Comparison of ENCODE assay signal across 22 cellular contexts in genomic region chr15:67495585-67495984, GRCh38. TPM values are rescaled to one million over a fixed set of nuclear protein-coding genes. Genes with fewer than 3 reads are reported as not detected.
DNase-seq lines count a peak whose midpoint lies in the region; ATAC-seq, FAIRE-seq and TF ChIP-seq lines count a peak whose summit lies in the region.
"Had no signal": no experiment of that assay in that cellular context is flagged by ENCODE, and none has a peak within 500 bp of the region (broad histone marks: within the 10 kb centered on the region; RNA-seq: fewer than 3 reads in every experiment).

No MANE protein-coding gene starts in this region.

- no TSS peak for BruUV-seq in GM12878 (replicated peaks; lab: Mats Ljungman, UMichigan)

- H3K36me3 ChIP-seq in GM12878 (ENCODE audit: control insufficient read depth in 2 of 2, insufficient read depth in 2 of 2, low read length in 1 of 2) = no peaks in the 10 kb centered on the region
- H3K36me3 ChIP-seq: BE2C; BLaER1 treated with 17β-estradiol and CSF1 and Interleukin-3, amounts not matched to agents 10 nM and 100 nM; HAP-1 had no signal

- RAD21 ChIA-PET in GM12878 (lab: Charles Lee; ENCODE audit: unreplicated experiment) = no interaction called here

- no peak for DNase-seq in activated T-cell treated with anti-CD3 and anti-CD28 coated beads, Interleukin-2, amount 50 U/mL, for 72 hours
- no peak for DNase-seq in activated T-cell treated with anti-CD3 and anti-CD28 coated beads, Interleukin-2, amount 50 U/mL, for 1 hour
- DNase-seq in GM12865 (ENCODE audit: low read depth) = peak; percentile 5
- DNase-seq in GM12878 (ENCODE audit: low read depth, low spot score) = no peak
- DNase-seq in stimulated activated effector memory CD8-positive, alpha-beta T cell treated with anti-CD3 and anti-CD28 coated beads, Interleukin-12 subunit alpha, Interleukin-12 subunit beta, amount 100 ng/mL, for 72 hours (ENCODE audit: low spot score in 2 of 2) = no peak
- no peak for DNase-seq in NK-92 treated with Interleukin-12 subunit alpha and Interleukin-12 subunit beta, amount 100 ng/mL, for 24 hours (lab: John Stamatoyannopoulos, UW)
- DNase-seq in Right ventricle myocardium superior = no peak
- DNase-seq in NCI-H128 (lab: John Stamatoyannopoulos, UW; ENCODE audit: unreplicated experiment) = no peak
- DNase-seq: AML-193; BE2C; Calu3; CD4-positive, alpha-beta T cell; COR-L47; DND-41; GOT3; HFFc6 had no signal

- H3K4me1 ChIP-seq in GM12878 (ENCODE audit: control insufficient read depth, insufficient read depth, low read length) = 0 out of 2 replicates have a peak, but pooled peaks cover 3% of the 10 kb centered on the region
- H3K4me1 ChIP-seq: BE2C; BLaER1 treated with 17β-estradiol and CSF1 and Interleukin-3, amounts not matched to agents 10 nM and 100 nM; HAP-1 had no signal

- H3K27me3 Mint-ChIP-seq in activated T-cell treated with anti-CD3 and anti-CD28 coated beads, Interleukin-2, amount 50 U/mL, for 72 hours (ENCODE audit: low read depth) = no peaks in the 10 kb centered on the region
- H3K27me3 Mint-ChIP-seq: CD4-positive, alpha-beta T cell had no signal

- no peak for TF ChIP-seq EP300 in GM12878 (IDR thresholded peaks at IDR 0.05; ENCODE audit: borderline replicate concordance in 1 of 2, control insufficient read depth in 1 of 2, low read depth in 2 of 2, low read length in 2 of 2)

- no peak for TF ChIP-seq RAD21 in GM12878 (IDR thresholded peaks at IDR 0.05; ENCODE audit: insufficient read depth, low read depth, low read length)

- SMC1A ChIA-PET in GM12878 (lab: Charles Lee; ENCODE audit: uncharacterized antibody, unreplicated experiment) = interaction anchor here (0.7 to 2.1 kb wide), 6 partner anchors 11 to 243 kb away, joined by 3 to 7 read pairs (median 3); no protein-coding TSS in a partner anchor

- no peaks in the 10 kb centered on the region for H3K27me3 ChIP-seq in GM12878 (replicated peaks in 1 of 2; ENCODE audit: control insufficient read depth in 2 of 2, insufficient read depth in 2 of 2, low read length in 1 of 2)
- H3K27me3 ChIP-seq: BE2C; BLaER1 treated with 17β-estradiol and CSF1 and Interleukin-3, amounts not matched to agents 10 nM and 100 nM had no signal

- peak overlapping the region in 1 of 2 donors; percentile 14 for H3K4me3 Mint-ChIP-seq in activated T-cell treated with anti-CD3 and anti-CD28 coated beads, Interleukin-2, amount 50 U/mL, for 72 hours
- no peak overlapping the region for H3K4me3 Mint-ChIP-seq in stimulated activated effector memory CD8-positive, alpha-beta T cell treated with anti-CD3 and anti-CD28 coated beads, Interleukin-12 subunit alpha, Interleukin-12 subunit beta, amount 100 ng/mL, for 72 hours
- H3K4me3 Mint-ChIP-seq: CD14-positive monocyte; CD4-positive, alpha-beta T cell; HFFc6 had no signal

- H4K20me1 ChIP-seq in GM12878 (ENCODE audit: control insufficient read depth, insufficient read depth) = no peaks in the 10 kb centered on the region
- H4K20me1 ChIP-seq: BLaER1 treated with 17β-estradiol and CSF1 and Interleukin-3, amounts not matched to agents 10 nM and 100 nM had no signal

- peak; percentile 41 for FAIRE-seq in GM12878 (lab: Jason Lieb, UNC)
- FAIRE-seq: G401.6, GM12891, H54 had no signal

- no peak overlapping the region for H3K9ac ChIP-seq in GM12878 (ENCODE audit: control insufficient read depth, insufficient read depth, low read length)
- H3K9ac ChIP-seq: BLaER1 treated with 17β-estradiol and CSF1 and Interleukin-3, amounts not matched to agents 10 nM and 100 nM had no signal

- H3K9me3 Mint-ChIP-seq in activated T-cell treated with anti-CD3 and anti-CD28 coated beads, Interleukin-2, amount 50 U/mL, for 72 hours = no peaks in the 10 kb centered on the region
- H3K9me3 Mint-ChIP-seq in stimulated activated effector memory CD8-positive, alpha-beta T cell treated with anti-CD3 and anti-CD28 coated beads, Interleukin-12 subunit alpha, Interleukin-12 subunit beta, amount 100 ng/mL, for 72 hours = no peaks in the 10 kb centered on the region
- H3K9me3 Mint-ChIP-seq: CD4-positive, alpha-beta T cell; HFFc6 had no signal

- TF ChIP-seq CTCF in GM12865 (IDR thresholded peaks at IDR 0.05; ENCODE audit: insufficient read depth, low read depth, low read length, missing control alignments) (no peak), GM12878 (IDR thresholded peaks at IDR 0.05 in 2 of 3, conservative IDR thresholded peaks at IDR 0.05 in 1 of 3; ENCODE audit: control insufficient read depth in 2 of 3, extremely low read depth in 1 of 3, insufficient read depth in 1 of 3, low read depth in 3 of 3, low read length in 3 of 3) (no peak)

- peaks cover 0 to 3% of the 10 kb centered on the region in 2 donors for H3K36me3 Mint-ChIP-seq in activated T-cell treated with anti-CD3 and anti-CD28 coated beads, Interleukin-2, amount 50 U/mL, for 72 hours (ENCODE audit: insufficient read depth in 2 of 2)
- H3K36me3 Mint-ChIP-seq in stimulated activated effector memory CD8-positive, alpha-beta T cell treated with anti-CD3 and anti-CD28 coated beads, Interleukin-12 subunit alpha, Interleukin-12 subunit beta, amount 100 ng/mL, for 72 hours = no peaks in the 10 kb centered on the region
- H3K36me3 Mint-ChIP-seq: CD14-positive monocyte had no signal

- no peak overlapping the region for H3K27ac ChIP-seq in GM12878 (ENCODE audit: control insufficient read depth, insufficient read depth)
- H3K27ac ChIP-seq: BLaER1 treated with 17β-estradiol and CSF1 and Interleukin-3, amounts not matched to agents 10 nM and 100 nM had no signal

- 0% methylated on average over 1 of the region's 1 CpG for WGBS in GM12878 (ENCODE audit: insufficient coverage, insufficient replicate concordance, low lambda C conversion rate, missing lambda C conversion rate)

- peak; percentile 58 to 69 for ATAC-seq in activated T-cell treated with anti-CD3 and anti-CD28 coated beads, Interleukin-2, amount 50 U/mL, for 72 hours (replicated peaks in 1 of 2)
- peak; percentile 52 for ATAC-seq in GM12878
- peak; percentile 56 for ATAC-seq in stimulated activated effector memory CD8-positive, alpha-beta T cell treated with anti-CD3 and anti-CD28 coated beads, Interleukin-12 subunit alpha, Interleukin-12 subunit beta, amount 100 ng/mL, for 72 hours
- no peak for ATAC-seq in Right ventricle myocardium superior (ENCODE audit: poor library complexity)

- POLR2A ChIA-PET in GM12878 (lab: Charles Lee) = interaction anchor here (1.0 to 2.2 kb wide), 2 partner anchors 13 to 20 kb away, joined by 3 to 4 read pairs; no protein-coding TSS in a partner anchor

- in situ Hi-C loops in GM12878 (cut with MboI) = no loop called here

- no peaks in the 10 kb centered on the region for H3K9me3 ChIP-seq in GM12878 (replicated peaks; ENCODE audit: control insufficient read depth, insufficient read depth, low read length)
- H3K9me3 ChIP-seq: BE2C; BLaER1 treated with 17β-estradiol and CSF1 and Interleukin-3, amounts not matched to agents 10 nM and 100 nM; HAP-1 had no signal

- TF ChIP-seq POLR2A in GM12878 (IDR thresholded peaks at IDR 0.05; ENCODE audit: low read depth, low read length) = no peak

- H3K27ac Mint-ChIP-seq in activated T-cell treated with anti-CD3 and anti-CD28 coated beads, Interleukin-2, amount 50 U/mL, for 72 hours = no peak overlapping the region
- H3K27ac Mint-ChIP-seq in stimulated activated effector memory CD8-positive, alpha-beta T cell treated with anti-CD3 and anti-CD28 coated beads, Interleukin-12 subunit alpha, Interleukin-12 subunit beta, amount 100 ng/mL, for 72 hours = peak overlapping the region; percentile 60
- H3K27ac Mint-ChIP-seq: CD14-positive monocyte; CD4-positive, alpha-beta T cell; HFFc6 had no signal

- H3K4me2 ChIP-seq in GM12878 (ENCODE audit: control insufficient read depth, insufficient read depth) = no peak overlapping the region
- H3K4me2 ChIP-seq: BLaER1 treated with 17β-estradiol and CSF1 and Interleukin-3, amounts not matched to agents 10 nM and 100 nM had no signal

- CTCF ChIA-PET in GM12878 (lab: Yijun Ruan, JAX) = interaction anchor here (1.0 to 1.9 kb wide), 7 partner anchors 38 to 592 kb away, joined by 3 to 13 read pairs (median 4); no protein-coding TSS in a partner anchor

- H2AFZ ChIP-seq in GM12878 (ENCODE audit: control insufficient read depth, low read depth, low read length) = no peak overlapping the region

- H3K4me3 ChIP-seq in GM12865 (ENCODE audit: low read depth, low read length) (no peak overlapping the region), GM12878 (no peak overlapping the region)
- H3K4me3 ChIP-seq: BLaER1 treated with 17β-estradiol and CSF1 and Interleukin-3, amounts not matched to agents 10 nM and 100 nM; HAP-1 had no signal

- intact Hi-C loops in GM12878 (cut with micrococcal nuclease; ENCODE audit: unreplicated experiment) (no loop called here), Right ventricle myocardium superior (cut with DNase I) (no loop called here)

- H3K4me1 Mint-ChIP-seq in activated T-cell treated with anti-CD3 and anti-CD28 coated beads, Interleukin-2, amount 50 U/mL, for 72 hours (ENCODE audit: low read depth) = no peaks in the 10 kb centered on the region
- no peaks in the 10 kb centered on the region for H3K4me1 Mint-ChIP-seq in stimulated activated effector memory CD8-positive, alpha-beta T cell treated with anti-CD3 and anti-CD28 coated beads, Interleukin-12 subunit alpha, Interleukin-12 subunit beta, amount 100 ng/mL, for 72 hours

- H3K79me2 ChIP-seq in GM12878 (ENCODE audit: control insufficient read depth, insufficient read depth, low read length) = no peaks in the 10 kb centered on the region

RNA-seq across cellular contexts. Expression of gene C15orf61, which starts 25.3 kb away (rescaled TPM):
- 1 to 10 TPM; 5.3 TPM for total RNA-seq in activated T-cell treated with anti-CD3 and anti-CD28 coated beads, Interleukin-2, amount 50 U/mL, for 72 hours
- total RNA-seq in GM12878 (2013; cell fraction: nucleolus; rRNA removed) = 11.1 and 14.2 TPM in 2 replicates
- 5.8 and 7.5 TPM in 2 replicates for total RNA-seq in GM12878 (2014; rRNA removed)
- total RNA-seq in GM12878 (2014; rRNA removed; fragmentation: Illumina TruSeq; extraction: Trizol) = 2.3 and 3.4 TPM in 2 replicates
- 6.2 and 7.4 TPM in 2 replicates for total RNA-seq in GM12878 (2021)
- 0.39 TPM for polyA plus RNA-seq in GM12878 (2011; ENCODE audit: low read depth)
- polyA plus RNA-seq in GM12878 (2011; rRNA removed) = 3.6 and 6.1 TPM in 2 replicates
- 3.0 and 4.0 TPM in 2 replicates for polyA plus RNA-seq in GM12878 (2011; cell fraction: cytosol; rRNA removed)
- 5.3 and 6.0 TPM in 2 replicates for polyA plus RNA-seq in GM12878 (2011; cell fraction: nucleus; rRNA removed)
- polyA plus RNA-seq in GM12878 (2012) = 2.9 and 3.7 TPM in 2 replicates
- 1.7 and 3.2 TPM in 2 replicates for polyA plus RNA-seq in GM12878 (2014; fragmentation: Illumina TruSeq; extraction: Trizol)
- polyA plus RNA-seq in GM12878 (2014; fragmentation: Nextera tagmentation; extraction: Ambion mirVana) = 1 to 10 TPM; 1.4 to 4.5 TPM
- polyA plus RNA-seq in GM12878 (2014; rRNA removed) = 4.0 and 5.2 TPM in 2 replicates
- polyA plus RNA-seq in GM12878 (2016; fragmentation: Nextera tagmentation; extraction: Ambion mirVana) = 1 to 10 TPM; 7.7 to 8.7 TPM
- polyA minus RNA-seq in GM12878 (2011; rRNA and poly(A)+ RNA removed) = 3.5 and 3.6 TPM in 2 replicates
- polyA minus RNA-seq in GM12878 (2011; cell fraction: cytosol; rRNA and poly(A)+ RNA removed) = 1.5 and 2.1 TPM in 2 replicates
- polyA minus RNA-seq in GM12878 (2011; cell fraction: nucleus; rRNA and poly(A)+ RNA removed) = 13.2 and 28.5 TPM in 2 replicates
- total RNA-seq in Right ventricle myocardium superior = 15.7 TPM

RNA-seq across cellular contexts. Expression of gene MAP2K5, which starts 46.9 kb away (rescaled TPM):
- total RNA-seq in activated T-cell treated with anti-CD3 and anti-CD28 coated beads, Interleukin-2, amount 50 U/mL, for 72 hours = 10 to 100 TPM; 36.2 to 37.8 TPM
- total RNA-seq in GM12878 (2013; cell fraction: nucleolus; rRNA removed) = 39.1 and 40.1 TPM in 2 replicates
- total RNA-seq in GM12878 (2014; rRNA removed) = 5.9 and 6.3 TPM in 2 replicates
- 10.7 and 10.9 TPM in 2 replicates for total RNA-seq in GM12878 (2014; rRNA removed; fragmentation: Illumina TruSeq; extraction: Trizol)
- 19.3 and 19.4 TPM in 2 replicates for total RNA-seq in GM12878 (2021)
- polyA plus RNA-seq in GM12878 (2011; ENCODE audit: low read depth) = 8.7 TPM
- 5.1 and 7.0 TPM in 2 replicates for polyA plus RNA-seq in GM12878 (2011; rRNA removed)
- polyA plus RNA-seq in GM12878 (2011; cell fraction: cytosol; rRNA removed) = 2.6 and 3.7 TPM in 2 replicates
- 16.5 and 22.6 TPM in 2 replicates for polyA plus RNA-seq in GM12878 (2011; cell fraction: nucleus; rRNA removed)
- polyA plus RNA-seq in GM12878 (2012) = 12.2 and 15.8 TPM in 2 replicates
- 12.5 and 13.6 TPM in 2 replicates for polyA plus RNA-seq in GM12878 (2014; fragmentation: Illumina TruSeq; extraction: Trizol)
- polyA plus RNA-seq in GM12878 (2014; fragmentation: Nextera tagmentation; extraction: Ambion mirVana) = 1 to 10 TPM; 1.3 to 2.0 TPM
- 8.3 and 10.2 TPM in 2 replicates for polyA plus RNA-seq in GM12878 (2014; rRNA removed)
- polyA plus RNA-seq in GM12878 (2016; fragmentation: Nextera tagmentation; extraction: Ambion mirVana) = 10 to 100 TPM; 14.6 to 16.6 TPM
- polyA minus RNA-seq in GM12878 (2011; rRNA and poly(A)+ RNA removed) = 14.6 and 16.8 TPM in 2 replicates
- polyA minus RNA-seq in GM12878 (2011; cell fraction: cytosol; rRNA and poly(A)+ RNA removed) = 3.1 and 5.3 TPM in 2 replicates
- polyA minus RNA-seq in GM12878 (2011; cell fraction: nucleus; rRNA and poly(A)+ RNA removed) = 30.6 and 61.8 TPM in 2 replicates
- total RNA-seq in Right ventricle myocardium superior = 18.8 TPM
